Comparison of ENCODE assay signal across 8 cellular contexts in genomic region chr1:64956733-64957441, GRCh38. TPM values are rescaled to one million over a fixed set of nuclear protein-coding genes. Genes with fewer than 3 reads are reported as not detected.
DNase-seq lines count a peak whose midpoint lies in the region; ATAC-seq and TF ChIP-seq lines count a peak whose summit lies in the region.

No MANE protein-coding gene starts in this region.

- H3K4me1 Mint-ChIP-seq in activated naive CD4-positive, alpha-beta T cell treated with anti-CD3 and anti-CD28 coated beads, Interleukin-2, amount 50 U/mL, for 24 hours = peaks cover 58% of the 10 kb centered on the region
- H3K4me1 Mint-ChIP-seq in activated naive CD4-positive, alpha-beta T cell treated with anti-CD3 and anti-CD28 coated beads, Interleukin-2, amount 10 ng/mL, durations not matched to agents 7 days and 5 days = peaks cover 56% of the 10 kb centered on the region

- no peaks in the 10 kb centered on the region for H3K9me3 ChIP-seq in lower lobe of right lung
- no peaks in the 10 kb centered on the region for H3K9me3 ChIP-seq in testis

- TF ChIP-seq POLR2A in testis (IDR thresholded peaks at IDR 0.05) = no peak

- intact Hi-C loops in lower lobe of right lung (cut with DNase I) = no loop called here
- intact Hi-C loops in testis (cut with DNase I; ENCODE audit: low total_unique reads) = no loop called here

- H3K27ac Mint-ChIP-seq in activated naive CD4-positive, alpha-beta T cell treated with anti-CD3 and anti-CD28 coated beads, Interleukin-2, amount 50 U/mL, for 24 hours = peak overlapping the region; percentile 67
- no peak overlapping the region for H3K27ac Mint-ChIP-seq in activated naive CD4-positive, alpha-beta T cell treated with anti-CD3 and anti-CD28 coated beads, Interleukin-2, amount 10 ng/mL, durations not matched to agents 7 days and 5 days

- peak; percentile 74 for ATAC-seq in HG02943 (IDR thresholded peaks at IDR 0.05; ENCODE audit: low read depth, unreplicated experiment)
- peak; percentile 14 to 45 for ATAC-seq in lower lobe of right lung
- no peak for ATAC-seq in foreskin keratinocyte

- H3K9me3 Mint-ChIP-seq in activated naive CD4-positive, alpha-beta T cell treated with anti-CD3 and anti-CD28 coated beads, Interleukin-2, amount 50 U/mL, for 24 hours = no peaks in the 10 kb centered on the region
- H3K9me3 Mint-ChIP-seq in activated naive CD4-positive, alpha-beta T cell treated with anti-CD3 and anti-CD28 coated beads, Interleukin-2, amount 10 ng/mL, durations not matched to agents 7 days and 5 days = no peaks in the 10 kb centered on the region

- H3K4me3 ChIP-seq in lower lobe of right lung (no peak overlapping the region), testis (no peak overlapping the region)

- no peak for DNase-seq in activated naive CD4-positive, alpha-beta T cell treated with anti-CD3 and anti-CD28 coated beads, Interleukin-2, amount 10 ng/mL, durations not matched to agents 7 days and 5 days
- DNase-seq in SKM-1 (lab: John Stamatoyannopoulos, UW; ENCODE audit: unreplicated experiment) (peak; percentile 36), lower lobe of right lung (no peak), foreskin keratinocyte (no peak), testis (no peak), SW 1271 (lab: John Stamatoyannopoulos, UW) (no peak)

- no peak overlapping the region for H3K4me3 Mint-ChIP-seq in activated naive CD4-positive, alpha-beta T cell treated with anti-CD3 and anti-CD28 coated beads, Interleukin-2, amount 50 U/mL, for 24 hours
- no peak overlapping the region for H3K4me3 Mint-ChIP-seq in activated naive CD4-positive, alpha-beta T cell treated with anti-CD3 and anti-CD28 coated beads, Interleukin-2, amount 10 ng/mL, durations not matched to agents 7 days and 5 days

- no peaks in the 10 kb centered on the region for H3K27me3 ChIP-seq in lower lobe of right lung (ENCODE audit: low read depth)
- H3K27me3 ChIP-seq in foreskin keratinocyte = no peaks in the 10 kb centered on the region
- H3K27me3 ChIP-seq in testis = no peaks in the 10 kb centered on the region

- H3K27ac ChIP-seq in lower lobe of right lung (peak overlapping the region; percentile 43), foreskin keratinocyte (no peak overlapping the region), testis (peak overlapping the region in 1 of 2 donors; percentile 44)

- 64 to 77% methylated on average over 3 of the region's 3 CpGs for WGBS in testis, 2 donors

- H3K27me3 Mint-ChIP-seq in activated naive CD4-positive, alpha-beta T cell treated with anti-CD3 and anti-CD28 coated beads, Interleukin-2, amount 50 U/mL, for 24 hours = no peaks in the 10 kb centered on the region
- no peaks in the 10 kb centered on the region for H3K27me3 Mint-ChIP-seq in activated naive CD4-positive, alpha-beta T cell treated with anti-CD3 and anti-CD28 coated beads, Interleukin-2, amount 10 ng/mL, durations not matched to agents 7 days and 5 days

- TF ChIP-seq CTCF in lower lobe of right lung (IDR thresholded peaks at IDR 0.05) (no peak), foreskin keratinocyte (conservative IDR thresholded peaks at IDR 0.05) (no peak), testis (IDR thresholded peaks at IDR 0.05) (no peak)

- H3K4me1 ChIP-seq in lower lobe of right lung (peaks cover 90% of the 10 kb centered on the region), foreskin keratinocyte (peaks cover 22% of the 10 kb centered on the region), testis (peaks cover 38% of the 10 kb centered on the region)

- CTCF ChIA-PET in activated naive CD4-positive, alpha-beta T cell treated with anti-CD3 and anti-CD28 coated beads, Interleukin-2, amount 10 ng/mL, durations not matched to agents 7 days and 5 days (lab: Charles Lee) = interaction anchor here (1.1 kb wide), 1 partner anchor 118 kb away, joined by 3 read pairs; no protein-coding TSS in a partner anchor

- no peaks in the 10 kb centered on the region for H3K36me3 ChIP-seq in lower lobe of right lung
- no peaks in the 10 kb centered on the region for H3K36me3 ChIP-seq in testis (ENCODE audit: low read depth, missing control alignments)

- peaks cover 9% of the 10 kb centered on the region for H3K36me3 Mint-ChIP-seq in activated naive CD4-positive, alpha-beta T cell treated with anti-CD3 and anti-CD28 coated beads, Interleukin-2, amount 50 U/mL, for 24 hours
- peaks cover 15% of the 10 kb centered on the region for H3K36me3 Mint-ChIP-seq in activated naive CD4-positive, alpha-beta T cell treated with anti-CD3 and anti-CD28 coated beads, Interleukin-2, amount 10 ng/mL, durations not matched to agents 7 days and 5 days

RNA-seq across cellular contexts. Expression of gene JAK1, which starts 9.5 kb away (rescaled TPM):
- total RNA-seq in lower lobe of right lung (156 TPM), foreskin keratinocyte (60.7 and 67.8 TPM in 2 replicates), testis (100 to 1,000 TPM; 117 to 142 TPM)
- polyA plus RNA-seq in foreskin keratinocyte (17.8 and 18.5 TPM in 2 replicates), testis (ENCODE audit: insufficient read depth, low read depth, low replicate concordance) (100 TPM)
